ENCODE assay signal across 8 cellular contexts in the genomic region with DNA sequence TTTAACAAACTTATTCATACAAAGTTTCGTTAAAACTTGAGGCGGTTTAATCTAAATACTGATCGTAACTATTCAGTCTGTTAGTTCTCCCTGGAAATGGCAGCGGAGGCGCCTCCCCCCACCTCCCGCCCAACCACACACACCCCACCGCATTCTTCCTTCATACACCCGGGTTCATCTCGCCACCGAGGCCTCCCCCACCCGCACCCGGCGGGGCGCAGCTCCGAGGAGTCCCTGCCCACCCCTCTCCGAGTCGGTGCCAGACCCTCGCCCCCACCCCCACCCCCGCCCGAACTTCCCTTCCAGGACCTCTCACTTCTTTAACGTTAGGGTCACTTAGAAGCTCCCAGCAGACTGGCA. TPM values are rescaled to one million over a fixed set of nuclear protein-coding genes. Genes with fewer than 3 reads are reported as not detected.
DNase-seq lines count a peak whose midpoint lies in the region; ATAC-seq, FAIRE-seq and TF ChIP-seq lines count a peak whose summit lies in the region.

No MANE protein-coding gene starts in this region.

- no peaks in the 10 kb centered on the region for H3K9me3 Mint-ChIP-seq in T-helper 1 cell treated with Interleukin-12 subunit alpha and Interleukin-12 subunit beta and Interleukin-4 antibody, amounts not matched to agents 30 μg/mL and 1 μg/mL, for 36 hours

- H3K4me3 Mint-ChIP-seq in T-helper 1 cell treated with Interleukin-12 subunit alpha and Interleukin-12 subunit beta and Interleukin-4 antibody, amounts not matched to agents 30 μg/mL and 1 μg/mL, for 36 hours = peak overlapping the region; percentile 95

- no peaks in the 10 kb centered on the region for H3K36me3 Mint-ChIP-seq in T-helper 1 cell treated with Interleukin-12 subunit alpha and Interleukin-12 subunit beta and Interleukin-4 antibody, amounts not matched to agents 30 μg/mL and 1 μg/mL, for 36 hours (ENCODE audit: low read depth)

- peaks cover 25% of the 10 kb centered on the region for H3K4me1 Mint-ChIP-seq in T-helper 1 cell treated with Interleukin-12 subunit alpha and Interleukin-12 subunit beta and Interleukin-4 antibody, amounts not matched to agents 30 μg/mL and 1 μg/mL, for 36 hours (ENCODE audit: low read depth)

- H3K27ac ChIP-seq in thoracic aorta = peak overlapping the region in 1 of 2 donors; percentile 73

- H3K4me1 ChIP-seq in thoracic aorta (ENCODE audit: control insufficient read depth in 1 of 2, low read depth in 2 of 2) = peaks cover 0 to 11% of the 10 kb centered on the region in 2 donors

- no peak for TF ChIP-seq CTCF in bronchial epithelial cell (IDR thresholded peaks at IDR 0.05; ENCODE audit: insufficient read depth, low read length, severe bottlenecking)
- no peak for TF ChIP-seq CTCF in thoracic aorta (IDR thresholded peaks at IDR 0.05)

- H3K4me3 ChIP-seq in bronchial epithelial cell (ENCODE audit: low read depth, low read length) (peak overlapping the region; percentile 89), thoracic aorta (peak overlapping the region; percentile 71)

- H3K9me3 ChIP-seq in thoracic aorta = no peaks in the 10 kb centered on the region

- H3K36me3 ChIP-seq in bronchial epithelial cell (ENCODE audit: control insufficient read depth, insufficient read depth, low read length) = no peaks in the 10 kb centered on the region
- H3K36me3 ChIP-seq in thoracic aorta = no peaks in the 10 kb centered on the region

- H3K27me3 Mint-ChIP-seq in T-helper 1 cell treated with Interleukin-12 subunit alpha and Interleukin-12 subunit beta and Interleukin-4 antibody, amounts not matched to agents 30 μg/mL and 1 μg/mL, for 36 hours (ENCODE audit: low read depth) = peaks cover 84% of the 10 kb centered on the region

- H3K27ac Mint-ChIP-seq in T-helper 1 cell treated with Interleukin-12 subunit alpha and Interleukin-12 subunit beta and Interleukin-4 antibody, amounts not matched to agents 30 μg/mL and 1 μg/mL, for 36 hours = no peak overlapping the region

- no peak for FAIRE-seq in bronchial epithelial cell (lab: Jason Lieb, UNC)

- ATAC-seq in thoracic aorta (ENCODE audit: insufficient number of reproducible peaks, low FRiP score, low read depth) (no peak), HG02884 (IDR thresholded peaks at IDR 0.05; ENCODE audit: unreplicated experiment) (no peak), HG03095 (IDR thresholded peaks at IDR 0.05; ENCODE audit: unreplicated experiment) (no peak)

- H3K27me3 ChIP-seq in bronchial epithelial cell (ENCODE audit: control insufficient read depth, insufficient read depth, low read length) (no peaks in the 10 kb centered on the region), thoracic aorta (replicated peaks; ENCODE audit: insufficient read depth) (no peaks in the 10 kb centered on the region)

- DNase-seq in T-helper 1 cell = no peak
- DNase-seq in NCI-H510A treated with DMSO at 0.1 percent for 48 hours (lab: John Stamatoyannopoulos, UW) = peak; percentile 75
- DNase-seq in bronchial epithelial cell (ENCODE audit: low read depth) = no peak
- peak; percentile 92 for DNase-seq in left kidney (ENCODE audit: low read depth, low spot score)
- DNase-seq in thoracic aorta (ENCODE audit: low spot score) = no peak

RNA-seq across cellular contexts. Expression of a gene that starts 0.9 kb away (rescaled TPM):
- total RNA-seq in bronchial epithelial cell = 16.6 and 20.9 TPM in 2 replicates
- 10 to 100 TPM; 19.5 to 19.8 TPM for total RNA-seq in thoracic aorta

Comparison
In these comparisons a context has a peak if more than half of its experiments do, and no peak if none do; other contexts are left out.
1. DNase-seq: peak in NCI-H510A treated with DMSO at 0.1 percent for 48 hours (single experiment) and left kidney (single experiment); none in T-helper 1 cell (0 of 5), bronchial epithelial cell (single experiment) and thoracic aorta (single experiment).